In genomic region chr7:44278451-44279161, GRCh38 we compare ENCODE assay signal across 15 cellular contexts. TPM values are rescaled to one million over a fixed set of nuclear protein-coding genes. Genes with fewer than 3 reads are reported as not detected.
DNase-seq lines count a peak whose midpoint lies in the region; ATAC-seq, FAIRE-seq and TF ChIP-seq lines count a peak whose summit lies in the region.
"Had no signal": no experiment of that assay in that cellular context is flagged by ENCODE, and none has a peak within 500 bp of the region (broad histone marks: within the 10 kb centered on the region; RNA-seq: fewer than 3 reads in every experiment).

No MANE protein-coding gene starts in this region.

- FAIRE-seq in astrocyte (lab: Jason Lieb, UNC) (no peak), H54 (lab: Jason Lieb, UNC) (no peak)

- H3K27me3 ChIP-seq in astrocyte (ENCODE audit: insufficient read depth, low read length) = peaks cover 5% of the 10 kb centered on the region
- H3K27me3 ChIP-seq in transverse colon = peaks cover 4% of the 10 kb centered on the region

- H3K36me3 ChIP-seq in astrocyte (ENCODE audit: insufficient read depth, low read length) = no peaks in the 10 kb centered on the region
- no peaks in the 10 kb centered on the region for H3K36me3 ChIP-seq in transverse colon

- no peak for TF ChIP-seq EP300 in transverse colon (IDR thresholded peaks at IDR 0.05; ENCODE audit: low read depth)

- no peak overlapping the region for H3K4me3 Mint-ChIP-seq in activated naive CD8-positive, alpha-beta T cell treated with anti-CD3 and anti-CD28 coated beads, Interleukin-2, amount 10 ng/mL, durations not matched to agents 7 days and 5 days
- no peak overlapping the region for H3K4me3 Mint-ChIP-seq in activated naive CD8-positive, alpha-beta T cell treated with anti-CD3 and anti-CD28 coated beads for 36 hours
- no peak overlapping the region for H3K4me3 Mint-ChIP-seq in astrocyte (ENCODE audit: unreplicated experiment)
- no peak overlapping the region for H3K4me3 Mint-ChIP-seq in Calu3 (ENCODE audit: low read depth, unreplicated experiment)
- H3K4me3 Mint-ChIP-seq: T-helper 1 cell treated with Interleukin-12 subunit alpha and Interleukin-12 subunit beta and Interleukin-4 antibody, amounts not matched to agents 30 μg/mL and 1 μg/mL, for 36 hours had no signal

- no peaks in the 10 kb centered on the region for H4K20me1 ChIP-seq in astrocyte (ENCODE audit: insufficient read depth, low read length)

- H2AFZ ChIP-seq in astrocyte (ENCODE audit: low read depth, low read length) = no peak overlapping the region
- H2AFZ ChIP-seq: parathyroid adenoma had no signal

- no peaks in the 10 kb centered on the region for H3K79me2 ChIP-seq in astrocyte (ENCODE audit: insufficient read depth, low read length)

- no TSS peak for BruUV-seq in Calu3 (replicated peaks; lab: Mats Ljungman, UMichigan)

- CTCF ChIA-PET in Calu3 (lab: Charles Lee) = interaction anchor here (0.6 kb wide), 1 partner anchor 23 kb away, joined by 3 read pairs; no protein-coding TSS in a partner anchor
- CTCF ChIA-PET in GM10248 (lab: Yijun Ruan, JAX) = interaction anchor here (0.9 to 2.5 kb wide), 3 partner anchors 14 to 38 kb away, joined by 3 to 7 read pairs (median 7); no protein-coding TSS in a partner anchor

- intact Hi-C loops in transverse colon (cut with DNase I; ENCODE audit: low total_unique reads) = no loop called here
- intact Hi-C loops in Calu3 (cut with micrococcal nuclease; ENCODE audit: unreplicated experiment) = no loop called here

- H3K4me1 ChIP-seq in astrocyte (ENCODE audit: insufficient read depth, low read length) = peaks cover 7% of the 10 kb centered on the region
- no peaks in the 10 kb centered on the region for H3K4me1 ChIP-seq in transverse colon
- H3K4me1 ChIP-seq: parathyroid adenoma had no signal

- TF ChIP-seq CTCF in astrocyte (IDR thresholded peaks at IDR 0.05; ENCODE audit: insufficient read depth, low read depth, low read length) (no peak), transverse colon (IDR thresholded peaks at IDR 0.05) (no peak), Calu3 (IDR thresholded peaks at IDR 0.05; ENCODE audit: unreplicated experiment) (no peak), GM10248 (IDR thresholded peaks at IDR 0.05; ENCODE audit: control extremely low read depth, extremely low read depth, low read depth, missing control alignments) (no peak)

- no peaks in the 10 kb centered on the region for H3K36me3 Mint-ChIP-seq in activated naive CD8-positive, alpha-beta T cell treated with anti-CD3 and anti-CD28 coated beads, Interleukin-2, amount 10 ng/mL, durations not matched to agents 7 days and 5 days
- no peaks in the 10 kb centered on the region for H3K36me3 Mint-ChIP-seq in activated naive CD8-positive, alpha-beta T cell treated with anti-CD3 and anti-CD28 coated beads for 36 hours
- H3K36me3 Mint-ChIP-seq in astrocyte (ENCODE audit: low read depth, unreplicated experiment) = peaks cover 3% of the 10 kb centered on the region
- H3K36me3 Mint-ChIP-seq in Calu3 (ENCODE audit: insufficient read depth, unreplicated experiment) = no peaks in the 10 kb centered on the region

- H3K27ac ChIP-seq in astrocyte (ENCODE audit: low read depth, low read length) (no peak overlapping the region), transverse colon (no peak overlapping the region)
- H3K27ac ChIP-seq: parathyroid adenoma had no signal

- 60 to 71% methylated on average over 1 to 9 of the region's 9 CpGs for WGBS in transverse colon (ENCODE audit: low coverage in 1 of 2), 2 donors

- H3K4me1 Mint-ChIP-seq in activated naive CD8-positive, alpha-beta T cell treated with anti-CD3 and anti-CD28 coated beads, Interleukin-2, amount 10 ng/mL, durations not matched to agents 7 days and 5 days = no peaks in the 10 kb centered on the region
- H3K4me1 Mint-ChIP-seq in activated naive CD8-positive, alpha-beta T cell treated with anti-CD3 and anti-CD28 coated beads for 36 hours = peaks cover 6% of the 10 kb centered on the region
- H3K4me1 Mint-ChIP-seq in astrocyte (ENCODE audit: low read depth, unreplicated experiment) (no peaks in the 10 kb centered on the region), Calu3 (ENCODE audit: low read depth, unreplicated experiment) (no peaks in the 10 kb centered on the region)

- no peak for ATAC-seq in activated naive CD8-positive, alpha-beta T cell treated with anti-CD3 and anti-CD28 coated beads, Interleukin-2, amount 10 ng/mL, durations not matched to agents 7 days and 5 days (ENCODE audit: low read depth)
- ATAC-seq: Panc1 had no signal

- H3K9me3 Mint-ChIP-seq in activated naive CD8-positive, alpha-beta T cell treated with anti-CD3 and anti-CD28 coated beads, Interleukin-2, amount 10 ng/mL, durations not matched to agents 7 days and 5 days = no peaks in the 10 kb centered on the region
- no peaks in the 10 kb centered on the region for H3K9me3 Mint-ChIP-seq in activated naive CD8-positive, alpha-beta T cell treated with anti-CD3 and anti-CD28 coated beads for 36 hours
- H3K9me3 Mint-ChIP-seq in astrocyte (ENCODE audit: unreplicated experiment) = peaks cover 3% of the 10 kb centered on the region
- no peaks in the 10 kb centered on the region for H3K9me3 Mint-ChIP-seq in Calu3 (ENCODE audit: low read depth, unreplicated experiment)
- H3K9me3 Mint-ChIP-seq: T-helper 1 cell treated with Interleukin-12 subunit alpha and Interleukin-12 subunit beta and Interleukin-4 antibody, amounts not matched to agents 30 μg/mL and 1 μg/mL, for 36 hours had no signal

- in situ Hi-C loops in transverse colon (cut with MboI; ENCODE audit: low pct_ligation_motif_present in 1 of 4, low pct_unique_long_range_greater_than_20kb in 1 of 4, low sequenced_read_pairs in 3 of 4) = no loop called here

- H3K4me3 ChIP-seq in astrocyte (ENCODE audit: insufficient read depth, low read depth, low read length) = no peak overlapping the region
- H3K4me3 ChIP-seq in transverse colon = no peak overlapping the region

- no peak overlapping the region for H3K9ac ChIP-seq in astrocyte (ENCODE audit: low read length)
- H3K9ac ChIP-seq: parathyroid adenoma had no signal

- no peak for TF ChIP-seq POLR2A in transverse colon (IDR thresholded peaks at IDR 0.05)
- TF ChIP-seq POLR2A in H54 (IDR thresholded peaks at IDR 0.05; ENCODE audit: low read depth, low read length) = no peak

- POLR2A ChIA-PET in activated naive CD8-positive, alpha-beta T cell treated with anti-CD3 and anti-CD28 coated beads, Interleukin-2, amount 10 ng/mL, durations not matched to agents 7 days and 5 days (lab: Charles Lee) = no interaction called here
- POLR2A ChIA-PET in GM10248 (lab: Yijun Ruan, JAX) = no interaction called here

- no peak overlapping the region for H3K27ac Mint-ChIP-seq in activated naive CD8-positive, alpha-beta T cell treated with anti-CD3 and anti-CD28 coated beads, Interleukin-2, amount 10 ng/mL, durations not matched to agents 7 days and 5 days
- H3K27ac Mint-ChIP-seq in activated naive CD8-positive, alpha-beta T cell treated with anti-CD3 and anti-CD28 coated beads for 36 hours = no peak overlapping the region
- H3K27ac Mint-ChIP-seq in astrocyte (ENCODE audit: unreplicated experiment) = no peak overlapping the region
- H3K27ac Mint-ChIP-seq in Calu3 (ENCODE audit: unreplicated experiment) = no peak overlapping the region
- H3K27ac Mint-ChIP-seq: T-helper 1 cell treated with Interleukin-12 subunit alpha and Interleukin-12 subunit beta and Interleukin-4 antibody, amounts not matched to agents 30 μg/mL and 1 μg/mL, for 36 hours had no signal

- H3K9me3 ChIP-seq in astrocyte (ENCODE audit: insufficient read depth, low read depth, low read length) = no peaks in the 10 kb centered on the region
- no peaks in the 10 kb centered on the region for H3K9me3 ChIP-seq in transverse colon

- H3K27me3 Mint-ChIP-seq in activated naive CD8-positive, alpha-beta T cell treated with anti-CD3 and anti-CD28 coated beads, Interleukin-2, amount 10 ng/mL, durations not matched to agents 7 days and 5 days = no peaks in the 10 kb centered on the region
- H3K27me3 Mint-ChIP-seq in activated naive CD8-positive, alpha-beta T cell treated with anti-CD3 and anti-CD28 coated beads for 36 hours = no peaks in the 10 kb centered on the region
- H3K27me3 Mint-ChIP-seq in astrocyte (ENCODE audit: low read depth, unreplicated experiment) (peaks cover 36% of the 10 kb centered on the region), Calu3 (ENCODE audit: unreplicated experiment) (peaks cover 91% of the 10 kb centered on the region)

- peak; percentile 22 for DNase-seq in activated naive CD8-positive, alpha-beta T cell treated with anti-CD3 and anti-CD28 coated beads, Interleukin-2, amount 10 ng/mL, durations not matched to agents 7 days and 5 days
- no peak for DNase-seq in activated naive CD8-positive, alpha-beta T cell treated with anti-CD3 and anti-CD28 coated beads for 36 hours
- DNase-seq in astrocyte (ENCODE audit: low read depth) = peak; percentile 11
- peak; percentile 20 for DNase-seq in iris pigment epithelial cell (ENCODE audit: low read depth)
- peak; percentile 3 for DNase-seq in transverse colon
- no peak for DNase-seq in Calu3
- DNase-seq in H54 (ENCODE audit: insufficient read length, low spot score) = no peak
- no peak for DNase-seq in GM10248 (ENCODE audit: extremely low spot score)
- DNase-seq: activated naive CD4-positive, alpha-beta T cell; caudate nucleus; midbrain; NCI-H187 treated with DMSO at 0.1 percent for 48 hours had no signal

- no peak overlapping the region for H3K4me2 ChIP-seq in astrocyte (ENCODE audit: low read length)

RNA-seq across cellular contexts. Expression of gene CAMK2B, which starts 46.8 kb away (rescaled TPM):
- under 1 TPM in 1 of 2 experiments, not detected in 1; 0.11 TPM for total RNA-seq in activated naive CD8-positive, alpha-beta T cell treated with anti-CD3 and anti-CD28 coated beads, Interleukin-2, amount 10 ng/mL, durations not matched to agents 7 days and 5 days
- total RNA-seq in activated naive CD8-positive, alpha-beta T cell treated with anti-CD3 and anti-CD28 coated beads for 36 hours = under 1 TPM; 0.62 to 0.97 TPM
- total RNA-seq in astrocyte = 0.18 TPM in 1 of 2 replicates, not detected in the other
- total RNA-seq in transverse colon = 1 to 10 TPM in 1 of 4 donors, under 1 TPM in 2, not detected in 1; 0.16 to 2.8 (median 0.27) TPM
- 0.12 TPM in 1 of 2 replicates, not detected in the other for total RNA-seq in Calu3 (2022)

Comparison
In these comparisons a context has a peak if more than half of its experiments do, and no peak if none do; other contexts are left out.
1. DNase-seq: peak in activated naive CD8-positive, alpha-beta T cell treated with anti-CD3 and anti-CD28 coated beads, Interleukin-2, amount 10 ng/mL, durations not matched to agents 7 days and 5 days (single experiment), astrocyte (single experiment), iris pigment epithelial cell (single experiment) and transverse colon (single experiment); none in activated naive CD8-positive, alpha-beta T cell treated with anti-CD3 and anti-CD28 coated beads for 36 hours (single experiment), Calu3 (single experiment), H54 (single experiment) and GM10248 (single experiment).